8 cellular contexts compared by ENCODE assay signal in the genomic region with DNA sequence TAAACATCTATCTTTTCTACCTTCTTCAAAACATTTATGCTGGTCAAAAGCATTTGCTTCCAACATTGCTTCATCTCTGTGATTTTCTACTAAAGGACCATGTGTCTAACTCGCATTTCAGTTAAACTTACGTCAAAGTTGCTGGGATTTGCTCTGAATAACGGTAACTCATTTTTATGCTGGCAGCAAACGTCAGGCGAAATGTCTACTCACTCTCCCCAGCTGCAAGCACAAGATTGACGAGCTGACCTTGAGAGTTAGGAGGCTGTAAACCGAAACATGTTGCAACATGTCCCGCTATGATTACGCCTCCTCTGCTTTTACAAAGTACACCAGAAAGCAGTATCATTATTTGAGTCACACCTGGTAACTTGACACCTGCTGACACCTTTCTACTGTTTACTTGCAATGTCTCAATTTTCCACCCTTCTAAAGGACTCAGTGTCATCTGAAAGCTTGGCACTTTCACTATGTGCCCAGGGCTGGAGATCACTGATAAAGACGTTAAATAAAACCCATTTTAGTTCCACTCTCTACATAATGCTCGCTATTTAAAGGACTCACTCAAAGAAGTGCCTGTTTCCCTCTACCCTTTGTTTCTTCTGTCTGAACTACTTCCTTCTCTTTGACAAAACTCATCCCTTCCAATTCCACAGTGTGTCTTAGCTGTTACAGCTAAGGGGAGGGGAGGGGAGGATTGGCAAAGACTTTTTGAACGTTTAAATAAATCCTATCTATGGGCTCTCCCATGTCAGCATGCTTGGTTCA.
DNase-seq lines count a peak whose midpoint lies in the region; ATAC-seq and TF ChIP-seq lines count a peak whose summit lies in the region.

No MANE protein-coding gene starts in this region.

- TF ChIP-seq CTCF in AG10803 (conservative IDR thresholded peaks at IDR 0.05; ENCODE audit: low read length), result no peak
- no peak for TF ChIP-seq CTCF in VCaP (conservative IDR thresholded peaks at IDR 0.05)
- TF ChIP-seq CTCF in foreskin keratinocyte (conservative IDR thresholded peaks at IDR 0.05), result peak; percentile 3

- peak; percentile 78 for DNase-seq in AG10803 (ENCODE audit: low read depth)
- DNase-seq in NCI-H187 (lab: John Stamatoyannopoulos, UW), result peak; percentile 8 to 39
- DNase-seq in foreskin keratinocyte, result peak; percentile 100
- peak; percentile 87 for DNase-seq in skeletal muscle cell (ENCODE audit: low read depth)
- no peak for DNase-seq in hippocampal formation (lab: John Stamatoyannopoulos, UW)

- peaks cover 39% of the 10 kb centered on the region for H3K4me1 ChIP-seq in foreskin keratinocyte

- peak overlapping the region; percentile 53 for H3K27ac ChIP-seq in VCaP
- H3K27ac ChIP-seq in foreskin keratinocyte, result peak overlapping the region; percentile 96

- peak; percentile 75 for ATAC-seq in GM18861 (IDR thresholded peaks at IDR 0.05; ENCODE audit: unreplicated experiment)
- ATAC-seq in HG02970 (IDR thresholded peaks at IDR 0.05; ENCODE audit: low FRiP score, unreplicated experiment), result peak; percentile 88
- peak; percentile 94 for ATAC-seq in foreskin keratinocyte

- H3K4me3 ChIP-seq in AG10803 (ENCODE audit: low read length), result no peak overlapping the region
- H3K4me3 ChIP-seq in skeletal muscle cell (ENCODE audit: low read depth, low read length), result no peak overlapping the region

- H3K27me3 ChIP-seq in foreskin keratinocyte, result no peaks in the 10 kb centered on the region

Comparison
In these comparisons a context has a peak if more than half of its experiments do, and no peak if none do; other contexts are left out.
1. DNase-seq: peak in AG10803 (single experiment), NCI-H187 (2 of 2), foreskin keratinocyte (2 of 2) and skeletal muscle cell (single experiment); none in hippocampal formation (0 of 2).
2. Peak in every context shown above with its lines, with median percentiles within 50 percentile points of each other: ATAC-seq.